Comparison of ENCODE assay signal across 18 cellular contexts in the genomic region with DNA sequence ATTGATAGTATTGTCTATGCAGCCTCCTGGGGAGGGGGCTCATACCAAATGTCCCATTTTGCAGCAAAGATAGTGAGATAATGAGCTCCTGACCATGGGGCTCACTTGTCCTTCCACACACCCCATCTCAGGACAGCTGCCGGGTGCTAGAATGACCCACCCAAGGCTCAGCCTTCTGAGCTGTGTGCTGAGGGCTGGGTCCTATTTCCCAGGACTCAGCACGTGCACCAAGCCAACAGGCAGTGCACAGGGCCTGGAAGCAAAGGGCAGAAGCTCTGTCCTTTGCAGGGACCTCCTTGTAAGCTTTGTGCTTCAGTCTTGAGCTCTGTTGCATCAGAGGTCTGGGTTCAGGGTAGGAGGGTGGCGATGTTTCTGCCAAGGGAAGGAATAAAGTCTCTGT. TPM values are rescaled to one million over a fixed set of nuclear protein-coding genes. Genes with fewer than 3 reads are reported as not detected.
DNase-seq lines count a peak whose midpoint lies in the region; ATAC-seq and TF ChIP-seq lines count a peak whose summit lies in the region.
"Had no signal": no experiment of that assay in that cellular context is flagged by ENCODE, and none has a peak within 500 bp of the region (broad histone marks: within the 10 kb centered on the region; RNA-seq: fewer than 3 reads in every experiment).

No MANE protein-coding gene starts in this region.

- H2AFZ ChIP-seq in trophoblast cell (ENCODE audit: insufficient read depth, low read length, poor library complexity), result no peak overlapping the region
- no peak overlapping the region for H2AFZ ChIP-seq in hepatocyte
- H2AFZ ChIP-seq: GM23338 had no signal

- H3K79me2 ChIP-seq in trophoblast cell (ENCODE audit: control insufficient read depth, insufficient read depth, low read length, poor library complexity) (no peaks in the 10 kb centered on the region), hepatocyte (no peaks in the 10 kb centered on the region)

- H3K27me3 Mint-ChIP-seq in natural killer cell (ENCODE audit: low read depth in 2 of 2), result peaks cover 0 to 8% of the 10 kb centered on the region in 2 donors

- no CpG with 5 or more reads among the region's 3 CpGs for WGBS in trophoblast cell (ENCODE audit: extremely low coverage, insufficient coverage, insufficient read length)
- 88% methylated on average over 3 of the region's 3 CpGs for WGBS in hepatocyte (ENCODE audit: low lambda C conversion rate, missing lambda C conversion rate)

- peak; percentile 26 for ATAC-seq in esophagus mucosa
- ATAC-seq in natural killer cell, result no peak
- ATAC-seq: GM23338 had no signal

- no peak overlapping the region for H2BK5ac ChIP-seq in trophoblast cell (ENCODE audit: low read depth, low read length, poor library complexity)

- H3K4me2 ChIP-seq in trophoblast cell (ENCODE audit: low read length), result no peak overlapping the region
- no peak overlapping the region for H3K4me2 ChIP-seq in hepatocyte
- H3K4me2 ChIP-seq: GM23338 had no signal

- no peak overlapping the region for H2BK120ac ChIP-seq in trophoblast cell (ENCODE audit: insufficient read depth, low read length, poor library complexity)

- H3K27ac ChIP-seq in trophoblast cell (ENCODE audit: low read depth, low read length) (no peak overlapping the region), skeletal muscle tissue (ENCODE audit: low read depth, low read length) (peak overlapping the region; percentile 56), hepatocyte (no peak overlapping the region)

- TF ChIP-seq POLR2A in erythroblast (IDR thresholded peaks at IDR 0.05; ENCODE audit: low read length), result no peak

- peaks cover 5% of the 10 kb centered on the region for H3K79me1 ChIP-seq in trophoblast cell (ENCODE audit: low read length)

- H3K27me3 ChIP-seq in trophoblast cell (ENCODE audit: insufficient read depth, low read length), result no peaks in the 10 kb centered on the region
- no peaks in the 10 kb centered on the region for H3K27me3 ChIP-seq in skeletal muscle tissue (ENCODE audit: control insufficient read depth in 3 of 3, insufficient read depth in 3 of 3, low read length in 3 of 3)
- H3K27me3 ChIP-seq in hepatocyte, result no peaks in the 10 kb centered on the region

- no peak overlapping the region for H3K14ac ChIP-seq in trophoblast cell (ENCODE audit: low read length)

- H3K27ac Mint-ChIP-seq in natural killer cell, result no peak overlapping the region
- H3K27ac Mint-ChIP-seq: CD4-positive, alpha-beta memory T cell; GM23338; HFFc6 had no signal

- no peak overlapping the region for H4K8ac ChIP-seq in trophoblast cell (ENCODE audit: low read depth, low read length)

- H4K20me1 ChIP-seq in hepatocyte (ENCODE audit: insufficient read depth, poor library complexity, severe bottlenecking), result no peaks in the 10 kb centered on the region

- H3K18ac ChIP-seq in trophoblast cell (ENCODE audit: low read length), result no peak overlapping the region

- intact Hi-C loops in natural killer cell (cut with micrococcal nuclease), result no loop called here

- peaks cover 0 to 3% of the 10 kb centered on the region in 2 donors for H3K9me3 Mint-ChIP-seq in natural killer cell

- DNase-seq in trophoblast cell, result no peak
- DNase-seq in hepatocyte (ENCODE audit: low spot score), result no peak
- no peak for DNase-seq in natural killer cell
- DNase-seq in erythroblast (lab: John Stamatoyannopoulos, UW), result no peak
- DNase-seq: AML-193; C1 segment of cervical spinal cord; Calu3; CD4-positive, alpha-beta memory T cell; COR-L47; DMS53; DMS79 treated with DMSO at 0.1 percent for 48 hours; GF-D8; HFFc6 had no signal

- H3K36me3 ChIP-seq in trophoblast cell (ENCODE audit: control insufficient read depth in 1 of 2, insufficient read depth in 2 of 2, low read length in 2 of 2) (no peaks in the 10 kb centered on the region), skeletal muscle tissue (ENCODE audit: control insufficient read depth in 3 of 3, insufficient read depth in 3 of 3, low read length in 3 of 3) (no peaks in the 10 kb centered on the region), hepatocyte (replicated peaks; ENCODE audit: insufficient read depth, low read depth) (no peaks in the 10 kb centered on the region)
- H3K36me3 ChIP-seq: HAP-1 had no signal

- H3K9me3 ChIP-seq in trophoblast cell (ENCODE audit: insufficient read depth, low read depth, low read length), result peaks cover 4% of the 10 kb centered on the region
- peaks cover 0 to 9% (median 5%) of the 10 kb centered on the region in 3 donors for H3K9me3 ChIP-seq in skeletal muscle tissue (ENCODE audit: control insufficient read depth in 3 of 3, low read length in 3 of 3)
- H3K9me3 ChIP-seq in hepatocyte (ENCODE audit: low read depth), result no peaks in the 10 kb centered on the region

- H3K9ac ChIP-seq in trophoblast cell (ENCODE audit: low read length) (no peak overlapping the region), skeletal muscle tissue (ENCODE audit: low read depth in 1 of 3, low read length in 3 of 3) (no peak overlapping the region)

- no peak overlapping the region for H2BK12ac ChIP-seq in trophoblast cell (ENCODE audit: low read length)

- no peak overlapping the region for H3K4me3 Mint-ChIP-seq in natural killer cell
- H3K4me3 Mint-ChIP-seq: CD4-positive, alpha-beta memory T cell; GM23338; HFFc6 had no signal

- H3K4me1 ChIP-seq in trophoblast cell (ENCODE audit: control insufficient read depth in 1 of 2, insufficient read depth in 2 of 2, low read length in 2 of 2) (peaks cover 4 to 5% of the 10 kb centered on the region in 2 experiments), skeletal muscle tissue (ENCODE audit: control insufficient read depth in 3 of 3, insufficient read depth in 3 of 3, low read length in 3 of 3) (peaks cover 40 to 62% (median 55%) of the 10 kb centered on the region in 3 donors), hepatocyte (ENCODE audit: insufficient read depth) (peaks cover 3% of the 10 kb centered on the region)
- H3K4me1 ChIP-seq: HAP-1 had no signal

- H3K4ac ChIP-seq in trophoblast cell (ENCODE audit: low read depth, low read length), result no peak overlapping the region

- no peak overlapping the region for H2AK5ac ChIP-seq in trophoblast cell (ENCODE audit: low read length)

- TF ChIP-seq CTCF in hepatocyte (IDR thresholded peaks at IDR 0.05; ENCODE audit: poor library complexity) (no peak), natural killer cell (IDR thresholded peaks at IDR 0.05) (no peak)

- H3K4me3 ChIP-seq in trophoblast cell (ENCODE audit: low read depth, low read length), result no peak overlapping the region
- H3K4me3 ChIP-seq in skeletal muscle tissue (ENCODE audit: low read length in 3 of 3), result no peak overlapping the region
- H3K4me3 ChIP-seq in hepatocyte, result no peak overlapping the region
- H3K4me3 ChIP-seq: GM23338, HAP-1 had no signal

- no peak overlapping the region for H3K23ac ChIP-seq in trophoblast cell (ENCODE audit: low read length)

- H4K12ac ChIP-seq in trophoblast cell (ENCODE audit: low read depth, low read length), result no peak overlapping the region

- no peaks in the 10 kb centered on the region for H3K4me1 Mint-ChIP-seq in natural killer cell
- H3K4me1 Mint-ChIP-seq: GM23338 had no signal

- H3K36me3 Mint-ChIP-seq in natural killer cell, result no peaks in the 10 kb centered on the region

- peak overlapping the region; percentile 32 for H4K91ac ChIP-seq in trophoblast cell (ENCODE audit: low read depth, low read length)

- no peaks in the 10 kb centered on the region for H3K9me2 ChIP-seq in hepatocyte (replicated peaks; ENCODE audit: insufficient read depth)

RNA-seq across cellular contexts. Expression of a gene that starts 11.2 kb away (rescaled TPM):
- total RNA-seq in esophagus mucosa (20.1 TPM), skeletal muscle tissue (7.3 TPM), hepatocyte (0.68 and 1.7 TPM in 2 replicates), natural killer cell (1 to 10 TPM in 2 of 3 donors, under 1 TPM in 1; 0.71 to 2.8 (median 1.3) TPM)
- polyA plus RNA-seq in trophoblast cell (2013), result 3.0 and 3.2 TPM in 2 replicates
- polyA plus RNA-seq in hepatocyte, result 2.0 and 3.3 TPM in 2 replicates

RNA-seq across cellular contexts. Expression of a gene that starts 29.3 kb away (rescaled TPM):
- total RNA-seq in esophagus mucosa (52.9 TPM), skeletal muscle tissue (13.0 TPM), hepatocyte (16.5 and 35.4 TPM in 2 replicates), natural killer cell (10 to 100 TPM; 50.1 to 61.7 (median 54.9) TPM)
- 12.8 and 13.1 TPM in 2 replicates for polyA plus RNA-seq in trophoblast cell (2013)
- 30.3 and 41.2 TPM in 2 replicates for polyA plus RNA-seq in hepatocyte
- total RNA-seq: G401 had no signal
- polyA plus RNA-seq: GM23338 had no signal
